18 cellular contexts compared by ENCODE assay signal in genomic region chr13:98997051-98997730, GRCh38. TPM values are rescaled to one million over a fixed set of nuclear protein-coding genes. Genes with fewer than 3 reads are reported as not detected.
DNase-seq lines count a peak whose midpoint lies in the region; ATAC-seq and TF ChIP-seq lines count a peak whose summit lies in the region.
"Had no signal": no experiment of that assay in that cellular context is flagged by ENCODE, and none has a peak within 500 bp of the region (broad histone marks: within the 10 kb centered on the region; RNA-seq: fewer than 3 reads in every experiment).

No MANE protein-coding gene starts in this region.

- no peak overlapping the region for H2AK5ac ChIP-seq in neuronal stem cell (ENCODE audit: low read depth, low read length)

- no peak overlapping the region for H3K23ac ChIP-seq in neuronal stem cell (ENCODE audit: low read depth, low read length, poor library complexity)

- H2BK5ac ChIP-seq in neuronal stem cell (ENCODE audit: low read length), result no peak overlapping the region

- H4K91ac ChIP-seq in neuronal stem cell (ENCODE audit: low read depth, low read length, poor library complexity), result no peak overlapping the region

- no peaks in the 10 kb centered on the region for H3K36me3 ChIP-seq in PC-3 (ENCODE audit: low read depth, low read length)
- no peaks in the 10 kb centered on the region for H3K36me3 ChIP-seq in neuronal stem cell (replicated peaks in 1 of 2; ENCODE audit: control insufficient read depth in 2 of 2, insufficient read depth in 2 of 2, low read length in 2 of 2)
- H3K36me3 ChIP-seq in GM23338 (ENCODE audit: insufficient read depth), result no peaks in the 10 kb centered on the region
- no peaks in the 10 kb centered on the region for H3K36me3 ChIP-seq in lower lobe of right lung
- H3K36me3 ChIP-seq in SK-N-SH (replicated peaks in 1 of 2; ENCODE audit: control insufficient read depth in 1 of 2, insufficient read depth in 2 of 2, low read length in 1 of 2), result no peaks in the 10 kb centered on the region
- H3K36me3 ChIP-seq: right lobe of liver, thoracic aorta had no signal

- H2AFZ ChIP-seq in PC-3 (ENCODE audit: low read length) (no peak overlapping the region), neuronal stem cell (ENCODE audit: low read length) (peak overlapping the region; percentile 53), GM23338 (no peak overlapping the region), SK-N-SH (ENCODE audit: low read depth) (no peak overlapping the region)

- H3K4me2 ChIP-seq in PC-3 (ENCODE audit: low read length) (0 out of 2 replicates have a peak overlapping the region, but pooled peaks have one; percentile 2), neuronal stem cell (ENCODE audit: insufficient read depth, low read length, poor library complexity, severe bottlenecking) (no peak overlapping the region), GM23338 (no peak overlapping the region), SK-N-SH (no peak overlapping the region)

- peaks cover 11% of the 10 kb centered on the region for H3K36me3 Mint-ChIP-seq in CD4-positive, alpha-beta T cell (ENCODE audit: low read depth)
- H3K36me3 Mint-ChIP-seq in endothelial cell (ENCODE audit: low read depth, unreplicated experiment) (peaks cover 12% of the 10 kb centered on the region), GM23338 (ENCODE audit: low read depth) (no peaks in the 10 kb centered on the region)
- H3K36me3 Mint-ChIP-seq: stimulated activated memory B cell treated with anti-CD40 and anti-IgM and Interleukin-4, amounts not matched to agents 10 μg/mL and 1 μg/mL and 100 μg/mL, for 72 hours had no signal

- no peak for ATAC-seq in CD4-positive, alpha-beta T cell (ENCODE audit: poor library complexity)
- ATAC-seq in PC-3 (no peak), GM23338 (no peak), lower lobe of right lung (no peak)
- ATAC-seq: right lobe of liver; stimulated activated memory B cell treated with anti-CD40 and anti-IgM and Interleukin-4, amounts not matched to agents 10 μg/mL and 1 μg/mL and 100 μg/mL, for 72 hours had no signal

- H3F3A ChIP-seq in PC-3 (ENCODE audit: low read length, unreplicated experiment), result no peaks in the 10 kb centered on the region
- no peaks in the 10 kb centered on the region for H3F3A ChIP-seq in GM23338 (replicated peaks; ENCODE audit: low read depth)
- no peaks in the 10 kb centered on the region for H3F3A ChIP-seq in SK-N-SH (replicated peaks; ENCODE audit: insufficient read depth)

- H3K79me2 ChIP-seq in PC-3 (ENCODE audit: low read length) (no peaks in the 10 kb centered on the region), GM23338 (replicated peaks; ENCODE audit: insufficient read depth) (no peaks in the 10 kb centered on the region), SK-N-SH (ENCODE audit: insufficient read depth) (no peaks in the 10 kb centered on the region)

- intact Hi-C loops in CD4-positive, alpha-beta T cell (cut with DNase I, micrococcal nuclease), result loop anchor here (5.0 to 10.0 kb wide), 6 partner anchors 35 to 500 kb away; no protein-coding TSS in a partner anchor
- intact Hi-C loops in PC-3 (cut with micrococcal nuclease) (no loop called here), lower lobe of right lung (cut with DNase I) (no loop called here)

- TF ChIP-seq EP300 in SK-N-SH (IDR thresholded peaks at IDR 0.05; ENCODE audit: borderline replicate concordance in 1 of 2, low read depth in 1 of 2, low read length in 1 of 2), result no peak

- H3K27ac Mint-ChIP-seq in CD4-positive, alpha-beta T cell, result peak overlapping the region; percentile 94
- H3K27ac Mint-ChIP-seq in endothelial cell (ENCODE audit: unreplicated experiment), result peak overlapping the region; percentile 3
- no peak overlapping the region for H3K27ac Mint-ChIP-seq in GM23338
- H3K27ac Mint-ChIP-seq: activated T-helper 2 cell treated with anti-CD3 and anti-CD28 coated beads, Interferon-gamma antibody, Interleukin-2, Interleukin-4, amounts not matched to agents 10 μg/mL and 5 μg/mL and 100 μg/mL, durations not matched to agents 14 hours and 24 hours and 36 hours; stimulated activated memory B cell treated with anti-CD40 and anti-IgM and Interleukin-4, amounts not matched to agents 10 μg/mL and 1 μg/mL and 100 μg/mL, for 72 hours had no signal

- H2BK15ac ChIP-seq in neuronal stem cell (ENCODE audit: low read length), result no peak overlapping the region

- TF ChIP-seq RAD21 in SK-N-SH (IDR thresholded peaks at IDR 0.05; ENCODE audit: low read length), result no peak

- no TSS peak for BruUV-seq in PC-3 (replicated peaks; lab: Mats Ljungman, UMichigan)

- peaks cover 10% of the 10 kb centered on the region for H3K4me1 ChIP-seq in PC-3 (ENCODE audit: insufficient read depth, low read length)
- H3K4me1 ChIP-seq in neuronal stem cell (ENCODE audit: control insufficient read depth in 2 of 2, insufficient read depth in 1 of 2, low read depth in 1 of 2, low read length in 2 of 2), result peaks cover 0 to 9% of the 10 kb centered on the region in 2 donors
- H3K4me1 ChIP-seq in GM23338 (ENCODE audit: insufficient read depth), result peaks cover 36% of the 10 kb centered on the region
- H3K4me1 ChIP-seq in lower lobe of right lung, result peaks cover 36% of the 10 kb centered on the region
- H3K4me1 ChIP-seq in SK-N-SH (ENCODE audit: control insufficient read depth in 1 of 2, insufficient read depth in 2 of 2, low read depth in 1 of 2, low read length in 1 of 2), result peaks cover 21 to 28% of the 10 kb centered on the region in 2 experiments; a peak in 3 of 4 replicates
- H3K4me1 ChIP-seq: right lobe of liver had no signal

- CTCF ChIA-PET in CD4-positive, alpha-beta T cell (lab: Charles Lee), result interaction anchor here (0.9 to 1.1 kb wide), 2 partner anchors 10 to 59 kb away, joined by 3 read pairs; no protein-coding TSS in a partner anchor
- CTCF ChIA-PET in PC-3 (lab: Charles Lee), result no interaction called here
- CTCF ChIA-PET in SK-N-SH (lab: Yijun Ruan, JAX), result no interaction called here

- H3K4me3 ChIP-seq in PC-3 (ENCODE audit: low read length), result no peak overlapping the region
- H3K4me3 ChIP-seq in neuronal stem cell (ENCODE audit: low read length in 2 of 2), result no peak overlapping the region
- H3K4me3 ChIP-seq in GM23338, result no peak overlapping the region
- H3K4me3 ChIP-seq in lower lobe of right lung, result no peak overlapping the region
- H3K4me3 ChIP-seq in SK-N-SH (ENCODE audit: low read depth in 2 of 2, low read length in 1 of 2), result no peak overlapping the region
- H3K4me3 ChIP-seq: right lobe of liver, thoracic aorta had no signal

- peaks cover 98% of the 10 kb centered on the region for H3K4me1 Mint-ChIP-seq in CD4-positive, alpha-beta T cell (ENCODE audit: low read depth)
- H3K4me1 Mint-ChIP-seq in endothelial cell (ENCODE audit: unreplicated experiment) (peaks cover 67% of the 10 kb centered on the region), GM23338 (peaks cover 37% of the 10 kb centered on the region)

- H4K20me1 ChIP-seq in PC-3 (ENCODE audit: low read length) (no peaks in the 10 kb centered on the region), GM23338 (replicated peaks; ENCODE audit: insufficient read depth) (no peaks in the 10 kb centered on the region), SK-N-SH (ENCODE audit: insufficient read depth) (no peaks in the 10 kb centered on the region)

- H3K9me3 Mint-ChIP-seq in CD4-positive, alpha-beta T cell, result no peaks in the 10 kb centered on the region
- H3K9me3 Mint-ChIP-seq in endothelial cell (ENCODE audit: unreplicated experiment) (no peaks in the 10 kb centered on the region), GM23338 (no peaks in the 10 kb centered on the region)
- H3K9me3 Mint-ChIP-seq: activated T-helper 2 cell treated with anti-CD3 and anti-CD28 coated beads, Interferon-gamma antibody, Interleukin-2, Interleukin-4, amounts not matched to agents 10 μg/mL and 5 μg/mL and 100 μg/mL, durations not matched to agents 14 hours and 24 hours and 36 hours; stimulated activated memory B cell treated with anti-CD40 and anti-IgM and Interleukin-4, amounts not matched to agents 10 μg/mL and 1 μg/mL and 100 μg/mL, for 72 hours had no signal

- H3K27me3 Mint-ChIP-seq in CD4-positive, alpha-beta T cell, result no peaks in the 10 kb centered on the region
- H3K27me3 Mint-ChIP-seq in endothelial cell (ENCODE audit: unreplicated experiment) (peaks cover 2% of the 10 kb centered on the region), GM23338 (ENCODE audit: insufficient read depth, low read depth, poor library complexity) (no peaks in the 10 kb centered on the region)
- H3K27me3 Mint-ChIP-seq: stimulated activated memory B cell treated with anti-CD40 and anti-IgM and Interleukin-4, amounts not matched to agents 10 μg/mL and 1 μg/mL and 100 μg/mL, for 72 hours had no signal

- WGBS in neuronal stem cell (ENCODE audit: extremely low coverage in 2 of 2, insufficient read length in 2 of 2, insufficient replicate concordance in 1 of 2), 2 donors, result no CpG with 5 or more reads among the region's 11 CpGs
- WGBS in SK-N-SH (ENCODE audit: low lambda C conversion rate), result 94% methylated on average over 11 of the region's 11 CpGs

- POLR2A ChIA-PET in CD4-positive, alpha-beta T cell (lab: Charles Lee), result interaction anchor here (0.6 to 1.9 kb wide), 6 partner anchors 13 to 54 kb away, joined by 3 to 7 read pairs (median 4); no protein-coding TSS in a partner anchor
- POLR2A ChIA-PET in PC-3 (lab: Charles Lee; ENCODE audit: unreplicated experiment), result no interaction called here
- POLR2A ChIA-PET in SK-N-SH (lab: Yijun Ruan, JAX), result no interaction called here

- H4K8ac ChIP-seq in neuronal stem cell (ENCODE audit: low read depth, low read length), result no peak overlapping the region

- no peak overlapping the region for H3K4ac ChIP-seq in neuronal stem cell (ENCODE audit: low read length)

- DNase-seq in CD4-positive, alpha-beta T cell, result no peak
- DNase-seq in PC-3 (no peak), endothelial cell (ENCODE audit: low spot score) (no peak), neuronal stem cell (ENCODE audit: low spot score) (no peak), GM23338 (ENCODE audit: low spot score) (no peak), lower lobe of right lung (no peak), NCI-H82 treated with DMSO at 0.1 percent for 48 hours (lab: John Stamatoyannopoulos, UW; ENCODE audit: unreplicated experiment) (no peak), SK-N-SH (no peak)
- DNase-seq: amniotic stem cell, caudate nucleus, left colon, NCI-H1105, NCI-H524 treated with DMSO at 0.1 percent for 48 hours, occipital lobe, right lobe of liver had no signal

- no peaks in the 10 kb centered on the region for H3K79me1 ChIP-seq in neuronal stem cell (ENCODE audit: low read depth, low read length)

- H3K9ac ChIP-seq in PC-3 (ENCODE audit: low read length), result no peak overlapping the region
- peak overlapping the region; percentile 25 for H3K9ac ChIP-seq in neuronal stem cell (ENCODE audit: low read depth, low read length, poor library complexity)
- no peak overlapping the region for H3K9ac ChIP-seq in SK-N-SH

- peak overlapping the region; percentile 27 for H3K4me3 Mint-ChIP-seq in CD4-positive, alpha-beta T cell
- H3K4me3 Mint-ChIP-seq in endothelial cell (ENCODE audit: unreplicated experiment) (no peak overlapping the region), GM23338 (no peak overlapping the region)
- H3K4me3 Mint-ChIP-seq: stimulated activated memory B cell treated with anti-CD40 and anti-IgM and Interleukin-4, amounts not matched to agents 10 μg/mL and 1 μg/mL and 100 μg/mL, for 72 hours had no signal

- H2BK12ac ChIP-seq in neuronal stem cell (ENCODE audit: low read length), result no peak overlapping the region

- no peaks in the 10 kb centered on the region for H3K9me3 ChIP-seq in CD4-positive, alpha-beta T cell (ENCODE audit: control insufficient read depth, low read length)
- H3K9me3 ChIP-seq in PC-3 (ENCODE audit: low read length), result no peaks in the 10 kb centered on the region
- H3K9me3 ChIP-seq in neuronal stem cell (replicated peaks in 1 of 2; ENCODE audit: control insufficient read depth in 2 of 2, insufficient read depth in 1 of 2, low read depth in 1 of 2, low read length in 2 of 2), result no peaks in the 10 kb centered on the region
- H3K9me3 ChIP-seq in lower lobe of right lung, result no peaks in the 10 kb centered on the region
- H3K9me3 ChIP-seq in SK-N-SH, result no peaks in the 10 kb centered on the region
- H3K9me3 ChIP-seq: right lobe of liver, thoracic aorta had no signal

- H3K18ac ChIP-seq in neuronal stem cell (ENCODE audit: low read length), result peak overlapping the region; percentile 32

- no peak for TF ChIP-seq CTCF in CD4-positive, alpha-beta T cell (IDR thresholded peaks at IDR 0.05)
- TF ChIP-seq CTCF in PC-3 (conservative IDR thresholded peaks at IDR 0.05; ENCODE audit: low read depth, low read length) (no peak), endothelial cell (IDR thresholded peaks at IDR 0.05; ENCODE audit: unreplicated experiment) (no peak), GM23338 (conservative IDR thresholded peaks at IDR 0.05; ENCODE audit: low read depth in 2 of 2) (no peak), lower lobe of right lung (IDR thresholded peaks at IDR 0.05) (no peak), SK-N-SH (IDR thresholded peaks at IDR 0.05) (no peak)

- H2BK120ac ChIP-seq in neuronal stem cell (ENCODE audit: low read depth, low read length), result no peak overlapping the region

- no peak overlapping the region for H3K27ac ChIP-seq in CD4-positive, alpha-beta T cell (ENCODE audit: low read depth, low read length)
- H3K27ac ChIP-seq in PC-3 (ENCODE audit: low read length) (no peak overlapping the region), neuronal stem cell (replicated peaks; ENCODE audit: low read length) (no peak overlapping the region), GM23338 (ENCODE audit: low read depth) (no peak overlapping the region), lower lobe of right lung (no peak overlapping the region), SK-N-SH (ENCODE audit: low read depth in 2 of 2, low read length in 1 of 2) (no peak overlapping the region)
- H3K27ac ChIP-seq: right lobe of liver, thoracic aorta had no signal

- H3K14ac ChIP-seq in neuronal stem cell (ENCODE audit: low read length), result no peak overlapping the region

- no peaks in the 10 kb centered on the region for H3K27me3 ChIP-seq in CD4-positive, alpha-beta T cell (ENCODE audit: control insufficient read depth, insufficient read depth, low read length)
- no peaks in the 10 kb centered on the region for H3K27me3 ChIP-seq in PC-3 (ENCODE audit: low read length)
- H3K27me3 ChIP-seq in neuronal stem cell (ENCODE audit: control insufficient read depth in 3 of 3, insufficient read depth in 3 of 3, low read depth in 1 of 3, low read length in 3 of 3), result peaks cover 0 to 6% (median 0%) of the 10 kb centered on the region in 3 experiments
- no peaks in the 10 kb centered on the region for H3K27me3 ChIP-seq in GM23338 (ENCODE audit: insufficient read depth)
- no peaks in the 10 kb centered on the region for H3K27me3 ChIP-seq in lower lobe of right lung (ENCODE audit: low read depth)
- no peaks in the 10 kb centered on the region for H3K27me3 ChIP-seq in SK-N-SH (ENCODE audit: insufficient read depth)
- H3K27me3 ChIP-seq: right lobe of liver had no signal

- H3K9me2 ChIP-seq in PC-3 (replicated peaks; ENCODE audit: low read length), result no peaks in the 10 kb centered on the region
- 0 out of 2 replicates have a peak, but pooled peaks cover 6% of the 10 kb centered on the region for H3K9me2 ChIP-seq in GM23338 (ENCODE audit: insufficient read depth)
- no peaks in the 10 kb centered on the region for H3K9me2 ChIP-seq in SK-N-SH

RNA-seq across cellular contexts. Expression of gene DOCK9, which starts 19.3 kb away (rescaled TPM):
- total RNA-seq in CD4-positive, alpha-beta T cell, result 10 to 100 TPM; 76.3 to 79.3 TPM
- total RNA-seq in PC-3 (2014; rRNA removed), result 31.7 and 36.5 TPM in 2 replicates
- 339 TPM for total RNA-seq in endothelial cell (ENCODE audit: unreplicated experiment)
- 4.5 TPM for polyA plus RNA-seq in neuronal stem cell (2013, experiment 1 of 2)
- 4.3 TPM for polyA plus RNA-seq in neuronal stem cell (2013, experiment 2 of 2)
- 34.9 and 57.7 TPM in 2 replicates for total RNA-seq in GM23338 (2014; rRNA removed; shearing (Covaris generic))
- polyA plus RNA-seq in GM23338 (2016; fragmentation: Nextera tagmentation; extraction: Ambion mirVana), result 7.3 and 8.5 TPM in 2 replicates
- 153 TPM for total RNA-seq in lower lobe of right lung
- 16.6 and 17.9 TPM in 2 replicates for polyA plus RNA-seq in SK-N-SH (2012; rRNA removed)
- polyA plus RNA-seq in SK-N-SH (2012; cell fraction: cytosol; rRNA removed), result 14.3 and 14.9 TPM in 2 replicates
- 18.5 and 22.2 TPM in 2 replicates for polyA plus RNA-seq in SK-N-SH (2012; cell fraction: nucleus; rRNA removed)

Comparison
In these comparisons a context has a peak if more than half of its experiments do, and no peak if none do; other contexts are left out.
1. intact Hi-C loops: an anchor here in CD4-positive, alpha-beta T cell (5.0 to 10.0 kb wide); none called in PC-3 and lower lobe of right lung.